ENCODE assay signal across 19 cellular contexts in genomic region chr2:30368258-30368657, GRCh38.
DNase-seq lines count a peak whose midpoint lies in the region; ATAC-seq and TF ChIP-seq lines count a peak whose summit lies in the region.
"Had no signal": no experiment of that assay in that cellular context is flagged by ENCODE, and none has a peak within 500 bp of the region (broad histone marks: within the 10 kb centered on the region; RNA-seq: fewer than 3 reads in every experiment).

No MANE protein-coding gene starts in this region.

- 48 to 69% (median 68%) methylated on average over 3 to 5 of the region's 5 CpGs for WGBS in adrenal gland, 4 donors

- peaks cover 0 to under 1% of the 10 kb centered on the region in 2 donors for H3K4me1 ChIP-seq in adrenal gland (replicated peaks in 1 of 2)

- intact Hi-C loops in adrenal gland (cut with DNase I) = no loop called here

- no peak overlapping the region for H3K27ac ChIP-seq in adrenal gland
- H3K27ac ChIP-seq: BLaER1 had no signal

- no peaks in the 10 kb centered on the region for H3K9me3 ChIP-seq in adrenal gland (replicated peaks in 1 of 3)
- H3K9me3 ChIP-seq: BLaER1 had no signal

- ATAC-seq in HG03039 (IDR thresholded peaks at IDR 0.05; ENCODE audit: unreplicated experiment) (no peak), GM21528 (IDR thresholded peaks at IDR 0.05; ENCODE audit: low FRiP score, unreplicated experiment) (no peak)
- ATAC-seq: activated CD8-positive, alpha-beta memory T cell treated with anti-CD3 and anti-CD28 coated beads, Interleukin-2, amount 10 ng/mL, durations not matched to agents 7 days and 5 days; naive thymus-derived CD8-positive, alpha-beta T cell; Panc1; WTC11 had no signal

- no peaks in the 10 kb centered on the region for H3K27me3 ChIP-seq in adrenal gland
- H3K27me3 ChIP-seq: BLaER1 had no signal

- TF ChIP-seq POLR2A in adrenal gland (IDR thresholded peaks at IDR 0.05) = no peak

- DNase-seq in ELR (ENCODE audit: low read depth) (peak; percentile 7), adrenal gland (peak in 6 of 7 donors; percentile 16 to 76 (median 38)), kidney glomerular epithelial cell (lab: John Stamatoyannopoulos, UW) (peak; percentile 53), NCI-H2196 treated with DMSO at 0.1 percent for 48 hours (lab: John Stamatoyannopoulos, UW; ENCODE audit: unreplicated experiment) (no peak)
- peak; percentile 15 for DNase-seq in stimulated activated CD8-positive, alpha-beta memory T cell treated with anti-CD3 and anti-CD28 coated beads, Interleukin-4, amount 100 ng/mL, for 48 hours
- DNase-seq in stimulated activated CD4-positive, alpha-beta T cell treated with anti-CD3 and anti-CD28 coated beads, Interleukin-4, amount 100 ng/mL, for 1 hour = no peak
- DNase-seq: activated CD8-positive, alpha-beta memory T cell treated with anti-CD3 and anti-CD28 coated beads, Interleukin-2, amount 10 ng/mL, durations not matched to agents 7 days and 5 days; activated naive CD4-positive, alpha-beta T cell treated with Interleukin-2 at 50 U/mL for 16 hours; caudate nucleus; DMS153; naive thymus-derived CD8-positive, alpha-beta T cell; NCI-H2029 treated with DMSO at 0.1 percent for 48 hours; NCI-H526 treated with DMSO at 0.1 percent for 48 hours; stimulated activated naive CD4-positive, alpha-beta T cell treated with Interleukin-2 at 50 U/mL for 16 hours had no signal

- no peak overlapping the region for H3K4me3 ChIP-seq in adrenal gland
- H3K4me3 ChIP-seq: BLaER1 had no signal

- TF ChIP-seq CTCF in adrenal gland (IDR thresholded peaks at IDR 0.05) = no peak

- H3K36me3 ChIP-seq in adrenal gland (replicated peaks in 1 of 2) = no peaks in the 10 kb centered on the region
- H3K36me3 ChIP-seq: BLaER1 had no signal

Comparison
In these comparisons a context has a peak if more than half of its experiments do, and no peak if none do; other contexts are left out.
1. DNase-seq: peak in ELR (single experiment), adrenal gland (6 of 7), kidney glomerular epithelial cell (single experiment) and stimulated activated CD8-positive, alpha-beta memory T cell treated with anti-CD3 and anti-CD28 coated beads, Interleukin-4, amount 100 ng/mL, for 48 hours (single experiment); none in stimulated activated CD4-positive, alpha-beta T cell treated with anti-CD3 and anti-CD28 coated beads, Interleukin-4, amount 100 ng/mL, for 1 hour (single experiment) and NCI-H2196 treated with DMSO at 0.1 percent for 48 hours (single experiment).